Comparison of ENCODE assay signal across 8 cellular contexts in genomic region chr18:74342416-74343043, GRCh38.
DNase-seq lines count a peak whose midpoint lies in the region; ATAC-seq, FAIRE-seq and TF ChIP-seq lines count a peak whose summit lies in the region.

No MANE protein-coding gene starts in this region.

- no peaks in the 10 kb centered on the region for H3F3A ChIP-seq in OCI-LY1 (ENCODE audit: insufficient read depth, low read length)

- H3K9ac ChIP-seq in OCI-LY1 (ENCODE audit: low read length), result no peak overlapping the region

- no peaks in the 10 kb centered on the region for H3K9me3 ChIP-seq in OCI-LY1 (ENCODE audit: low read length)

- ATAC-seq in GM21529 (IDR thresholded peaks at IDR 0.05; ENCODE audit: unreplicated experiment), result no peak

- FAIRE-seq in D721Med (lab: Jason Lieb, UNC), result peak; percentile 100
- peak; percentile 58 for FAIRE-seq in colon (lab: Jason Lieb, UNC)

- no peaks in the 10 kb centered on the region for H3K9me2 ChIP-seq in OCI-LY1 (ENCODE audit: low read depth, low read length)

- POLR2A ChIA-PET in HEK293T (lab: Yijun Ruan, JAX), result no interaction called here

- H3K79me2 ChIP-seq in OCI-LY1 (ENCODE audit: insufficient read depth, low read length), result no peaks in the 10 kb centered on the region

- no peak for DNase-seq in D721Med (ENCODE audit: insufficient read length, low spot score)
- DNase-seq in HEK293T (ENCODE audit: extremely low spot score), result no peak
- DNase-seq in midbrain (lab: John Stamatoyannopoulos, UW), result peak; percentile 69
- no peak for DNase-seq in hepatic stellate cell (ENCODE audit: low spot score)
- DNase-seq in NK-92 (lab: John Stamatoyannopoulos, UW; ENCODE audit: unreplicated experiment), result no peak

- H4K20me1 ChIP-seq in OCI-LY1 (ENCODE audit: insufficient read depth, low read length), result no peaks in the 10 kb centered on the region

- TF ChIP-seq CTCF in D721Med (IDR thresholded peaks at IDR 0.05; ENCODE audit: insufficient read depth, missing control alignments), result peak; percentile 75
- peak; percentile 65 for TF ChIP-seq CTCF in OCI-LY1 (IDR thresholded peaks at IDR 0.05; ENCODE audit: low read length)

- no peaks in the 10 kb centered on the region for H3K4me1 ChIP-seq in OCI-LY1 (ENCODE audit: insufficient read depth, low read length, severe bottlenecking)

- H2AFZ ChIP-seq in OCI-LY1 (ENCODE audit: low read length), result no peak overlapping the region

- CTCF ChIA-PET in HEK293T (lab: Yijun Ruan, JAX), result interaction anchor here (0.7 to 2.2 kb wide), 10 partner anchors 11 to 972 kb away, joined by 3 to 17 read pairs (median 3); no protein-coding TSS in a partner anchor

- H3K4me2 ChIP-seq in OCI-LY1 (ENCODE audit: low read length), result no peak overlapping the region

- H3K27ac ChIP-seq in OCI-LY1 (ENCODE audit: low read depth, low read length, poor library complexity, severe bottlenecking), result no peak overlapping the region

- no peak overlapping the region for H3K4me3 ChIP-seq in OCI-LY1 (ENCODE audit: low read depth, low read length, poor library complexity, severe bottlenecking)

- no peaks in the 10 kb centered on the region for H3K27me3 ChIP-seq in OCI-LY1 (ENCODE audit: insufficient read depth, low read length)

- no peaks in the 10 kb centered on the region for H3K36me3 ChIP-seq in OCI-LY1 (ENCODE audit: insufficient read depth, low read length)

TF ChIP-seq in HEK293T, 16 proteins besides CTCF, POLR2A, EP300 and RAD21:
- TF ChIP-seq LEF1 (IDR thresholded peaks at IDR 0.05; ENCODE audit: borderline replicate concordance), result no peak
- TF ChIP-seq ZNF384 (IDR thresholded peaks at IDR 0.05), result 0 out of 2 replicates have a peak, but pooled peaks have one; percentile 13
